In genomic region chr2:47232738-47233415, GRCh38 we compare ENCODE assay signal across 19 cellular contexts. TPM values are rescaled to one million over a fixed set of nuclear protein-coding genes. Genes with fewer than 3 reads are reported as not detected.
DNase-seq lines count a peak whose midpoint lies in the region; ATAC-seq and TF ChIP-seq lines count a peak whose summit lies in the region.
"Had no signal": no experiment of that assay in that cellular context is flagged by ENCODE, and none has a peak within 500 bp of the region (broad histone marks: within the 10 kb centered on the region; RNA-seq: fewer than 3 reads in every experiment).

No MANE protein-coding gene starts in this region.

- DNase-seq in AG10803 (ENCODE audit: low read depth), result peak; percentile 35
- peak; percentile 54 for DNase-seq in HT-29 (ENCODE audit: low spot score)
- DNase-seq in PC-3, result peak; percentile 19
- peak; percentile 85 for DNase-seq in fibroblast of villous mesenchyme (ENCODE audit: low read depth)
- no peak for DNase-seq in ureter (ENCODE audit: low spot score)
- DNase-seq in CD1c-positive myeloid dendritic cell (ENCODE audit: extremely low spot score), result no peak
- DNase-seq: activated CD4-positive, alpha-beta T cell treated with anti-CD3 and anti-CD28 coated beads, Interleukin-2, amount 50 U/mL, for 1 hour; activated T-cell treated with anti-CD3 and anti-CD28 coated beads, Interleukin-2, amount 50 U/mL, for 72 hours; DMS79; islet precursor cell; midbrain; stimulated activated CD4-positive, alpha-beta T cell treated with anti-CD3 and anti-CD28 coated beads, Interleukin-2, amount 100 ng/mL, for 48 hours; T1000 had no signal

- no peak overlapping the region for H3K4me2 ChIP-seq in PC-3 (ENCODE audit: low read length)

- CTCF ChIA-PET in PC-3 (lab: Charles Lee), result no interaction called here

- no peaks in the 10 kb centered on the region for H3K9me3 ChIP-seq in PC-3 (ENCODE audit: low read length)
- H3K9me3 ChIP-seq: tibial artery had no signal

- TF ChIP-seq CTCF in AG10803 (conservative IDR thresholded peaks at IDR 0.05; ENCODE audit: low read length) (no peak), PC-3 (conservative IDR thresholded peaks at IDR 0.05; ENCODE audit: low read depth, low read length) (no peak), fibroblast of villous mesenchyme (IDR thresholded peaks at IDR 0.05; ENCODE audit: insufficient read depth, low read depth, low read length) (no peak)

- H3K4me3 ChIP-seq in AG10803 (ENCODE audit: low read length) (no peak overlapping the region), PC-3 (ENCODE audit: low read length) (no peak overlapping the region), fibroblast of villous mesenchyme (ENCODE audit: low read depth, low read length) (no peak overlapping the region)
- H3K4me3 ChIP-seq: tibial artery had no signal

- H3K79me2 ChIP-seq in PC-3 (ENCODE audit: low read length), result no peaks in the 10 kb centered on the region

- 0 out of 2 replicates have a peak, but pooled peaks cover 7% of the 10 kb centered on the region for H3K4me1 ChIP-seq in PC-3 (ENCODE audit: insufficient read depth, low read length)

- H2AFZ ChIP-seq in PC-3 (ENCODE audit: low read length), result no peak overlapping the region

- H3K36me3 ChIP-seq in PC-3 (ENCODE audit: low read depth, low read length), result no peaks in the 10 kb centered on the region
- H3K36me3 ChIP-seq: tibial artery had no signal

- no peaks in the 10 kb centered on the region for H3K9me2 ChIP-seq in PC-3 (replicated peaks; ENCODE audit: low read length)

- no peaks in the 10 kb centered on the region for H3F3A ChIP-seq in PC-3 (ENCODE audit: low read length, unreplicated experiment)

- BruUV-seq in PC-3 (replicated peaks; lab: Mats Ljungman, UMichigan), result no TSS peak

- no peak overlapping the region for H3K27ac ChIP-seq in PC-3 (ENCODE audit: low read length)
- H3K27ac ChIP-seq: epithelial cell of prostate, RWPE1, tibial artery had no signal

- no peaks in the 10 kb centered on the region for H3K27me3 ChIP-seq in PC-3 (ENCODE audit: low read length)
- H3K27me3 ChIP-seq: tibial artery had no signal

- no peak for ATAC-seq in PC-3
- ATAC-seq in HG03342 (IDR thresholded peaks at IDR 0.05; ENCODE audit: unreplicated experiment), result no peak
- ATAC-seq in GM18909 (IDR thresholded peaks at IDR 0.05; ENCODE audit: poor library complexity, unreplicated experiment), result no peak
- ATAC-seq: activated T-cell treated with anti-CD3 and anti-CD28 coated beads, Interleukin-2, amount 50 U/mL, for 72 hours; sciatic nerve had no signal

- no peaks in the 10 kb centered on the region for H4K20me1 ChIP-seq in PC-3 (ENCODE audit: low read length)

- intact Hi-C loops in PC-3 (cut with micrococcal nuclease), result no loop called here

- POLR2A ChIA-PET in PC-3 (lab: Charles Lee; ENCODE audit: unreplicated experiment), result no interaction called here

- no peak overlapping the region for H3K9ac ChIP-seq in PC-3 (ENCODE audit: low read length)

RNA-seq across cellular contexts. Expression of gene CALM2, which starts 56.6 kb away (rescaled TPM):
- total RNA-seq in HT-29 (2014; rRNA removed; shearing (Covaris generic)), result 219 and 239 TPM in 2 replicates
- 382 and 393 TPM in 2 replicates for total RNA-seq in PC-3 (2014; rRNA removed)
- 1,019 and 1,625 TPM in 2 replicates for total RNA-seq in fibroblast of villous mesenchyme
- total RNA-seq in ureter, result 429 TPM

Comparison
In these comparisons a context has a peak if more than half of its experiments do, and no peak if none do; other contexts are left out.
1. DNase-seq: peak in AG10803 (single experiment), HT-29 (single experiment), PC-3 (single experiment) and fibroblast of villous mesenchyme (single experiment); none in ureter (single experiment) and CD1c-positive myeloid dendritic cell (single experiment).